18 cellular contexts compared by ENCODE assay signal in the genomic region with DNA sequence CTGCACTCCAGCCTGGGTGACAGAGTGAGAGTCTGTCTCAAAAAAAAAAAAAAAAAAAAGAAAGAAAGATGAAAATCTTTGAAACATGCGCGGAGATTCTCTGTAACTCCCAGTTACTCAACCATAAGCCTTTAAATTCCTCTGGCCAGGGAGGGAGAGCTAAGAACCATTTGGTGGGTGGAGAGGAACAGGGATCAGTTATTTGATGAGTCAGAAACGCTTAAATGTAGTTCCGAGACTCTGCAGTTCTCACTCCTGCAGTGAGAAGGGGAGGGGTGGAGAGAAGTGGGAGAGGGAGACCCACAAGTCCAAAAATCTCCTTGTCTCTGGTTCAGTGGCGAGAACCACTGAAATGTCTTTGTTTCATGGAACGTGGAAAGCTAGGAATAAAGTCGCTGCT.
A peak's percentile ranks its signal among the peaks of the same experiment; 100 is the strongest.
DNase-seq lines count a peak whose midpoint lies in the region; ATAC-seq and TF ChIP-seq lines count a peak whose summit lies in the region.
"Had no signal": no experiment of that assay in that cellular context is flagged by ENCODE, and none has a peak within 500 bp of the region (broad histone marks: within the 10 kb centered on the region; RNA-seq: fewer than 3 reads in every experiment).

No MANE protein-coding gene starts in this region.

- no peaks in the 10 kb centered on the region for H3K36me3 ChIP-seq in SK-N-SH (replicated peaks in 1 of 2; ENCODE audit: control insufficient read depth in 1 of 2, insufficient read depth in 2 of 2, low read length in 1 of 2)
- no peaks in the 10 kb centered on the region for H3K36me3 ChIP-seq in upper lobe of right lung
- no peaks in the 10 kb centered on the region for H3K36me3 ChIP-seq in Caco-2 (ENCODE audit: control insufficient read depth, insufficient read depth, low read length)

- H3K27ac Mint-ChIP-seq in Caco-2 (ENCODE audit: unreplicated experiment) = no peak overlapping the region
- H3K27ac Mint-ChIP-seq: B cell; nephron progenitor cell; stimulated activated naive CD8-positive, alpha-beta T cell treated with anti-CD3 and anti-CD28 coated beads, Interleukin-15, amount 100 ng/mL, for 72 hours had no signal

- TF ChIP-seq CTCF in SK-N-SH (IDR thresholded peaks at IDR 0.05) = no peak
- no peak for TF ChIP-seq CTCF in upper lobe of right lung (IDR thresholded peaks at IDR 0.05)
- no peak for TF ChIP-seq CTCF in Caco-2 (IDR thresholded peaks at IDR 0.05; ENCODE audit: insufficient read depth in 1 of 2, low read depth in 1 of 2, low read length in 1 of 2, severe bottlenecking in 1 of 2, unreplicated experiment in 1 of 2)

- ATAC-seq in HG03097 (IDR thresholded peaks at IDR 0.05; ENCODE audit: low FRiP score, unreplicated experiment) (no peak), upper lobe of right lung (no peak)
- ATAC-seq: Right ventricle myocardium inferior; stimulated activated naive CD8-positive, alpha-beta T cell treated with anti-CD3 and anti-CD28 coated beads, Interleukin-15, amount 100 ng/mL, for 72 hours had no signal

- H3K9me2 ChIP-seq in SK-N-SH = no peaks in the 10 kb centered on the region

- TF ChIP-seq EP300 in SK-N-SH (IDR thresholded peaks at IDR 0.05; ENCODE audit: borderline replicate concordance in 1 of 2, low read depth in 1 of 2, low read length in 1 of 2) = peak in 1 of 2 experiments; percentile 69; a peak in 1 of 4 replicates

- H3K4me3 ChIP-seq in SK-N-SH (ENCODE audit: low read depth in 2 of 2, low read length in 1 of 2) = no peak overlapping the region
- H3K4me3 ChIP-seq in upper lobe of right lung = no peak overlapping the region
- H3K4me3 ChIP-seq in Caco-2 (ENCODE audit: low read depth, low read length) = no peak overlapping the region
- H3K4me3 ChIP-seq: coronary artery had no signal

- H3K79me2 ChIP-seq in SK-N-SH (ENCODE audit: insufficient read depth) = no peaks in the 10 kb centered on the region

- H3K9me3 Mint-ChIP-seq in Caco-2 (ENCODE audit: unreplicated experiment) = no peaks in the 10 kb centered on the region
- H3K9me3 Mint-ChIP-seq: nephron progenitor cell; stimulated activated naive CD8-positive, alpha-beta T cell treated with anti-CD3 and anti-CD28 coated beads, Interleukin-15, amount 100 ng/mL, for 72 hours had no signal

- no peak for TF ChIP-seq RAD21 in SK-N-SH (IDR thresholded peaks at IDR 0.05; ENCODE audit: low read length)

- H3K9me3 ChIP-seq in SK-N-SH (no peaks in the 10 kb centered on the region), upper lobe of right lung (no peaks in the 10 kb centered on the region), Caco-2 (no peaks in the 10 kb centered on the region)

- H3K27ac ChIP-seq in SK-N-SH (ENCODE audit: low read depth in 2 of 2, low read length in 1 of 2) (peak overlapping the region in 1 of 2 experiments; percentile 93; a peak in 2 of 4 replicates), upper lobe of right lung (no peak overlapping the region)
- H3K27ac ChIP-seq: coronary artery, HL-60 had no signal

- POLR2A ChIA-PET in SK-N-SH (lab: Yijun Ruan, JAX) (interaction anchor here (0.8 kb wide), 1 partner anchor 16 kb away, joined by 8 read pairs; no protein-coding TSS in a partner anchor), Caco-2 (lab: Charles Lee) (interaction anchor here (0.5 kb wide), 1 partner anchor 202 kb away, joined by 8 read pairs; no protein-coding TSS in a partner anchor)

- H3F3A ChIP-seq in SK-N-SH (replicated peaks; ENCODE audit: insufficient read depth) = peaks cover 31% of the 10 kb centered on the region

- H3K27me3 ChIP-seq in SK-N-SH (ENCODE audit: insufficient read depth) = no peaks in the 10 kb centered on the region
- H3K27me3 ChIP-seq in upper lobe of right lung = no peaks in the 10 kb centered on the region
- H3K27me3 ChIP-seq in Caco-2 (replicated peaks; ENCODE audit: control insufficient read depth, insufficient read depth, low read length) = no peaks in the 10 kb centered on the region

- H3K4me1 Mint-ChIP-seq in Caco-2 (ENCODE audit: low read depth, unreplicated experiment) = peaks cover 31% of the 10 kb centered on the region
- H3K4me1 Mint-ChIP-seq: stimulated activated naive CD8-positive, alpha-beta T cell treated with anti-CD3 and anti-CD28 coated beads, Interleukin-15, amount 100 ng/mL, for 72 hours had no signal

- H3K4me3 Mint-ChIP-seq in Caco-2 (ENCODE audit: unreplicated experiment) = no peak overlapping the region
- H3K4me3 Mint-ChIP-seq: B cell; nephron progenitor cell; stimulated activated naive CD8-positive, alpha-beta T cell treated with anti-CD3 and anti-CD28 coated beads, Interleukin-15, amount 100 ng/mL, for 72 hours had no signal

- H3K4me1 ChIP-seq in SK-N-SH (ENCODE audit: control insufficient read depth in 1 of 2, insufficient read depth in 2 of 2, low read depth in 1 of 2, low read length in 1 of 2) (peaks cover 6 to 56% of the 10 kb centered on the region in 2 experiments; a peak in 3 of 4 replicates), upper lobe of right lung (no peaks in the 10 kb centered on the region), Caco-2 (peaks cover 31% of the 10 kb centered on the region)

- no TSS peak for BruUV-seq in Caco-2 (replicated peaks; lab: Mats Ljungman, UMichigan)

- H3K9ac ChIP-seq in SK-N-SH = peak overlapping the region; percentile 41; the same call in 1 of the 2 replicates

- CTCF ChIA-PET in SK-N-SH (lab: Yijun Ruan, JAX) (no interaction called here), Caco-2 (lab: Charles Lee) (no interaction called here)

- no peaks in the 10 kb centered on the region for H4K20me1 ChIP-seq in SK-N-SH (ENCODE audit: insufficient read depth)

- no peaks in the 10 kb centered on the region for H3K36me3 Mint-ChIP-seq in Caco-2 (ENCODE audit: insufficient read depth, unreplicated experiment)

- peak overlapping the region; percentile 43 for H3K4me2 ChIP-seq in SK-N-SH

- no peaks in the 10 kb centered on the region for H3K27me3 Mint-ChIP-seq in Caco-2 (ENCODE audit: insufficient read depth, unreplicated experiment)

- peak; percentile 95 for DNase-seq in A172 (ENCODE audit: low spot score)
- peak; percentile 97 for DNase-seq in HCEC 1CT
- DNase-seq in SK-N-SH = no peak
- DNase-seq in hepatic stellate cell (ENCODE audit: low spot score) = peak; percentile 79
- no peak for DNase-seq in stimulated activated naive CD4-positive, alpha-beta T cell treated with Interleukin-2 at 50 U/mL for 16 hours (lab: John Stamatoyannopoulos, UW)
- DNase-seq in upper lobe of right lung = no peak
- DNase-seq in Caco-2 = no peak
- DNase-seq: activated CD4-positive, alpha-beta T cell treated with anti-CD3 and anti-CD28 coated beads for 48 hours; activated gamma-delta T cell; hypothalamus; NCI-H2081 treated with DMSO at 0.1 percent for 48 hours; stimulated activated naive CD8-positive, alpha-beta T cell treated with anti-CD3 and anti-CD28 coated beads, Interleukin-15, amount 100 ng/mL, for 72 hours had no signal

- 44% methylated on average over 7 of the region's 7 CpGs for WGBS in SK-N-SH (ENCODE audit: low lambda C conversion rate)

- H2AFZ ChIP-seq in SK-N-SH (ENCODE audit: low read depth) = 0 out of 2 replicates have a peak overlapping the region, but pooled peaks have one; percentile 27

- intact Hi-C loops in upper lobe of right lung (cut with DNase I) = no loop called here
- intact Hi-C loops in Caco-2 (cut with micrococcal nuclease; ENCODE audit: unreplicated experiment) = no loop called here

TF ChIP-seq in SK-N-SH, 30 proteins besides CTCF, POLR2A, EP300 and RAD21 (continues in another document):
- TF ChIP-seq, protein P1, sequence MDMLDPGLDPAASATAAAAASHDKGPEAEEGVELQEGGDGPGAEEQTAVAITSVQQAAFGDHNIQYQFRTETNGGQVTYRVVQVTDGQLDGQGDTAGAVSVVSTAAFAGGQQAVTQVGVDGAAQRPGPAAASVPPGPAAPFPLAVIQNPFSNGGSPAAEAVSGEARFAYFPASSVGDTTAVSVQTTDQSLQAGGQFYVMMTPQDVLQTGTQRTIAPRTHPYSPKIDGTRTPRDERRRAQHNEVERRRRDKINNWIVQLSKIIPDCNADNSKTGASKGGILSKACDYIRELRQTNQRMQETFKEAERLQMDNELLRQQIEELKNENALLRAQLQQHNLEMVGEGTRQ (IDR thresholded peaks at IDR 0.05; ENCODE audit: borderline replicate concordance, low read depth, low read length) = no peak
- TF ChIP-seq SIN3A (IDR thresholded peaks at IDR 0.05; ENCODE audit: borderline replicate concordance, low read depth, low read length) (no peak), GATA2 (CRISPR knock-in tag; IDR thresholded peaks at IDR 0.05) (no peak), RXRA (IDR thresholded peaks at IDR 0.05; ENCODE audit: borderline replicate concordance, low read depth) (no peak), ELF1 (IDR thresholded peaks at IDR 0.05) (no peak), GABPA (IDR thresholded peaks at IDR 0.05; ENCODE audit: low read depth) (no peak), FOXJ3 (CRISPR knock-in tag; IDR thresholded peaks at IDR 0.05) (no peak), SMC3 (IDR thresholded peaks at IDR 0.05; ENCODE audit: low read depth, low read length) (no peak), NRF1 (IDR thresholded peaks at IDR 0.05; ENCODE audit: low read depth, low read length) (no peak), FOSL2 (IDR thresholded peaks at IDR 0.05; ENCODE audit: borderline replicate concordance, low read depth) (peak; percentile 86), YY1 (IDR thresholded peaks at IDR 0.05; ENCODE audit: low read depth) (no peak), MXI1 (IDR thresholded peaks at IDR 0.05; ENCODE audit: low read depth, low read length) (no peak), RCOR1 (IDR thresholded peaks at IDR 0.05; ENCODE audit: low read length) (no peak)
- TF ChIP-seq, protein P2, sequence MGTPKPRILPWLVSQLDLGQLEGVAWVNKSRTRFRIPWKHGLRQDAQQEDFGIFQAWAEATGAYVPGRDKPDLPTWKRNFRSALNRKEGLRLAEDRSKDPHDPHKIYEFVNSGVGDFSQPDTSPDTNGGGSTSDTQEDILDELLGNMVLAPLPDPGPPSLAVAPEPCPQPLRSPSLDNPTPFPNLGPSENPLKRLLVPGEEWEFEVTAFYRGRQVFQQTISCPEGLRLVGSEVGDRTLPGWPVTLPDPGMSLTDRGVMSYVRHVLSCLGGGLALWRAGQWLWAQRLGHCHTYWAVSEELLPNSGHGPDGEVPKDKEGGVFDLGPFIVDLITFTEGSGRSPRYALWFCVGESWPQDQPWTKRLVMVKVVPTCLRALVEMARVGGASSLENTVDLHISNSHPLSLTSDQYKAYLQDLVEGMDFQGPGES (IDR thresholded peaks at IDR 0.05; ENCODE audit: low read depth, low read length) = no peak
- TF ChIP-seq, protein P3, sequence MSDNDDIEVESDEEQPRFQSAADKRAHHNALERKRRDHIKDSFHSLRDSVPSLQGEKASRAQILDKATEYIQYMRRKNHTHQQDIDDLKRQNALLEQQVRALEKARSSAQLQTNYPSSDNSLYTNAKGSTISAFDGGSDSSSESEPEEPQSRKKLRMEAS (IDR thresholded peaks at IDR 0.05; ENCODE audit: low read depth) = no peak

Comparison
In these comparisons a context has a peak if more than half of its experiments do, and no peak if none do; other contexts are left out.
1. DNase-seq: peak in A172 (single experiment), HCEC 1CT (single experiment) and hepatic stellate cell (single experiment); none in SK-N-SH (single experiment), stimulated activated naive CD4-positive, alpha-beta T cell treated with Interleukin-2 at 50 U/mL for 16 hours (single experiment), upper lobe of right lung (single experiment) and Caco-2 (0 of 2).